ENCODE assay signal across 2 cellular contexts in the genomic region with DNA sequence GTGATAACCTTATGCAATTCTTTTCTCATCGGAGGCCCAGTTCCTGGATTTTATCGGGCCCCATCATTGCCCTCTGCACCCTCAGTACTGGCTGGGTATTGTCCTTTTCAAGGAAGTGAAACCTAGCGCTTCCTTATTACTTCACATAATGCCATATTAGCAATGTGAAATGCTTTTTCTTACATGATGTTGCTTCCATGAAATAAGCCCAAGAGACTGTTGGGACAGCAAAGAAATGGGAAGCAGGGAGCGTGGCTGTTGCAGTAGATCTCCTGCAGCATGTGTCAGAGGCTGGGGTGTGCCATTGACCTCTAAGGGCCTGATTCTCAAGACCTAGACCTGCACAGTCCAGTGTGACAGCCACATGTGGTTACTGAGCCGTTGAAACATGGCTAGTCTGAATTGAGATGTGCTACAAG.
TF ChIP-seq lines count a peak whose summit lies in the region.

No MANE protein-coding gene starts in this region.

TF ChIP-seq in GM12878, 131 proteins besides CTCF, POLR2A, EP300 and RAD21:
- no peak for TF ChIP-seq HDAC2 (IDR thresholded peaks at IDR 0.05)
- no peak for TF ChIP-seq HDAC6 (IDR thresholded peaks at IDR 0.05; ENCODE audit: unreplicated experiment)
- no peak for TF ChIP-seq TBL1XR1 (IDR thresholded peaks at IDR 0.05; ENCODE audit: low read depth, low read length)
- no peak for TF ChIP-seq NR2C1 (IDR thresholded peaks at IDR 0.05)
- TF ChIP-seq SPI1 (IDR thresholded peaks at IDR 0.05; ENCODE audit: borderline replicate concordance, insufficient read depth, low read depth, low read length), result peak; percentile 52; the same call in 1 of the 2 replicates
- no peak for TF ChIP-seq IRF4 (IDR thresholded peaks at IDR 0.05; ENCODE audit: low read depth, low read length)

TF ChIP-seq in SK-N-SH treated with all-trans-retinoic acid at 6 μM for 48 hours, 23 proteins besides CTCF, POLR2A, EP300 and RAD21:
- TF ChIP-seq ZNF565 (CRISPR knock-in tag; conservative IDR thresholded peaks at IDR 0.05; ENCODE audit: low read depth), result no peak
- TF ChIP-seq ZFP3 (CRISPR knock-in tag; IDR thresholded peaks at IDR 0.05), result no peak
- no peak for TF ChIP-seq CSRNP3 (CRISPR knock-in tag; IDR thresholded peaks at IDR 0.05)
- no peak for TF ChIP-seq ISL1 (CRISPR knock-in tag; IDR thresholded peaks at IDR 0.05)
- TF ChIP-seq CSDC2 (CRISPR knock-in tag; IDR thresholded peaks at IDR 0.05), result no peak
- no peak for TF ChIP-seq ESRRG (CRISPR knock-in tag; IDR thresholded peaks at IDR 0.05)
- TF ChIP-seq, protein P1, sequence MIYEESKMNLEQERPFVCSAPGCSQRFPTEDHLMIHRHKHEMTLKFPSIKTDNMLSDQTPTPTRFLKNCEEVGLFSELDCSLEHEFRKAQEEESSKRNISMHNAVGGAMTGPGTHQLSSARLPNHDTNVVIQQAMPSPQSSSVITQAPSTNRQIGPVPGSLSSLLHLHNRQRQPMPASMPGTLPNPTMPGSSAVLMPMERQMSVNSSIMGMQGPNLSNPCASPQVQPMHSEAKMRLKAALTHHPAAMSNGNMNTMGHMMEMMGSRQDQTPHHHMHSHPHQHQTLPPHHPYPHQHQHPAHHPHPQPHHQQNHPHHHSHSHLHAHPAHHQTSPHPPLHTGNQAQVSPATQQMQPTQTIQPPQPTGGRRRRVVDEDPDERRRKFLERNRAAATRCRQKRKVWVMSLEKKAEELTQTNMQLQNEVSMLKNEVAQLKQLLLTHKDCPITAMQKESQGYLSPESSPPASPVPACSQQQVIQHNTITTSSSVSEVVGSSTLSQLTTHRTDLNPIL (CRISPR knock-in tag; IDR thresholded peaks at IDR 0.05; ENCODE audit: low read depth), result no peak
- no peak for TF ChIP-seq PPARA (CRISPR knock-in tag; IDR thresholded peaks at IDR 0.05; ENCODE audit: borderline replicate concordance)
- no peak for TF ChIP-seq ZNF8 (CRISPR knock-in tag; IDR thresholded peaks at IDR 0.05)
- TF ChIP-seq BACH2 (CRISPR knock-in tag; IDR thresholded peaks at IDR 0.05; ENCODE audit: borderline replicate concordance), result no peak
- TF ChIP-seq PATZ1 (CRISPR knock-in tag; IDR thresholded peaks at IDR 0.05; ENCODE audit: borderline replicate concordance), result no peak
- no peak for TF ChIP-seq RARB (CRISPR knock-in tag; IDR thresholded peaks at IDR 0.05)
- no peak for TF ChIP-seq GLIS3 (CRISPR knock-in tag; IDR thresholded peaks at IDR 0.05)
- no peak for TF ChIP-seq TOX (CRISPR knock-in tag; IDR thresholded peaks at IDR 0.05; ENCODE audit: borderline replicate concordance)
- TF ChIP-seq ZFP30 (CRISPR knock-in tag; IDR thresholded peaks at IDR 0.05), result no peak
- no peak for TF ChIP-seq ZNF70 (CRISPR knock-in tag; IDR thresholded peaks at IDR 0.05)
- TF ChIP-seq SNAI2 (CRISPR knock-in tag; IDR thresholded peaks at IDR 0.05), result no peak
TF ChIP-seq in SK-N-SH treated with all-trans-retinoic acid at 6 μM for 48 hours: peak in this region for 0.
